13 cellular contexts compared by ENCODE assay signal in the genomic region with DNA sequence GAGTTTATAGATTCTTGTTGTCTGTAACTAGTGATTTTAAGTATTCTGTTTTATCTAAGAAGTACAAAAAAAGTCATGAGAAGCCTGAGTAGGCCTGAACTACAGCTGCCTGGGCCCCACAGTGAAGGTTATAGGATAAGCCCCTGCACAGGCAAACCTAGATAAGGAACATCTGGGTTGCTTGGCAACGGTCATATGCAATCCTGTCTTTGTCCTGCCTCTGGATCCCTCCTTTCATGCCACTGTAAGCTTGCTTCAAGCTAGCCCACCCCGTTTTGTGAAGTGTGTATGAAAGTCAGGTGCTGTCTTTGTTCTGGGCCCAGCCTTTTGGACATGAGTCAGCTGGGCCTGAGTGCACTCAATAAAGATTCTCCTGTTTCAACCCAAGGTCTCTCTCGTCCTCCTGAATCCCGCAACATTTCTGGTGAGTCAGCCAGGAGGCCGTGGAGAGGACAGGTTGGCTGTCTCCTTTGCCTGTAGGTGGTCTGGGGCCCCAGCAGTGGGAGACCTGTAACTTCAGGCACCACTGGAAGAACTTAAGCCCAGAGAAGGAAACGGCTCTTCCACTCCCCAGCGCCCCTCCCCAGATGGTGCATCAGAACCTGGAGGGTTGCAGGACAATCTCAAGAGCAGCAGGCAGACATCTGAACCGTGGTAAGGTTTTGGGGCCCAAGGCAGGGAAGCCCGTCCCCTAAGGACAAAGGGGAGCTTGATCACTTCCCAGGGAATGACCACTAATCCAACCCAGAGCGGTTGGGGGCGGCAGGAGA. TPM values are rescaled to one million over a fixed set of nuclear protein-coding genes. Genes with fewer than 3 reads are reported as not detected.
DNase-seq lines count a peak whose midpoint lies in the region; ATAC-seq and TF ChIP-seq lines count a peak whose summit lies in the region.
"Had no signal": no experiment of that assay in that cellular context is flagged by ENCODE, and none has a peak within 500 bp of the region (broad histone marks: within the 10 kb centered on the region; RNA-seq: fewer than 3 reads in every experiment).

No MANE protein-coding gene starts in this region.

- 57 to 66% methylated on average over 11 of the region's 11 CpGs for WGBS in ectodermal cell, 2 experiments

- H2AFZ ChIP-seq in osteoblast (ENCODE audit: low read length): peak overlapping the region; percentile 98

- POLR2A ChIA-PET in HEK293 (lab: Yijun Ruan, JAX): no interaction called here

- no peak overlapping the region for H3K4me3 ChIP-seq in HEK293 (ENCODE audit: low read depth, low read length)
- H3K4me3 ChIP-seq in ectodermal cell (ENCODE audit: insufficient read depth, low read depth, low read length): peak overlapping the region; percentile 5
- peak overlapping the region; percentile 76 for H3K4me3 ChIP-seq in osteoblast (ENCODE audit: insufficient read depth, low read length)

- no peaks in the 10 kb centered on the region for H3K36me3 ChIP-seq in HEK293 (ENCODE audit: control insufficient read depth in 2 of 2, insufficient read depth in 1 of 2, low read length in 2 of 2)
- no peaks in the 10 kb centered on the region for H3K36me3 ChIP-seq in ectodermal cell (ENCODE audit: control insufficient read depth, insufficient read depth, low read length)
- H3K36me3 ChIP-seq in osteoblast (ENCODE audit: insufficient read depth, low read length): no peaks in the 10 kb centered on the region

- ATAC-seq in GM18870 (IDR thresholded peaks at IDR 0.05; ENCODE audit: unreplicated experiment) (no peak), GM19351 (IDR thresholded peaks at IDR 0.05; ENCODE audit: unreplicated experiment) (no peak), esophagus mucosa (no peak)
- ATAC-seq: PC-3 had no signal

- CTCF ChIA-PET in HEK293 (lab: Yijun Ruan, JAX): interaction anchor here (0.7 to 1.2 kb wide), 2 partner anchors 8 to 30 kb away, joined by 3 to 4 read pairs; partner anchors contain the start of gene SLC9C1

- H3K27me3 ChIP-seq in ectodermal cell (ENCODE audit: control insufficient read depth, insufficient read depth, low read length, poor library complexity, severe bottlenecking) (no peaks in the 10 kb centered on the region), osteoblast (ENCODE audit: insufficient read depth, low read length) (peaks cover 5% of the 10 kb centered on the region)

- no peaks in the 10 kb centered on the region for H3K79me2 ChIP-seq in osteoblast (ENCODE audit: insufficient read depth, low read length)

- TF ChIP-seq CTCF in HEK293 (tag by site-specific recombination; IDR thresholded peaks at IDR 0.05): no peak
- TF ChIP-seq CTCF in osteoblast (IDR thresholded peaks at IDR 0.05; ENCODE audit: extremely low read depth, low read depth, low read length): no peak

- no peaks in the 10 kb centered on the region for H3K9me3 ChIP-seq in HEK293 (ENCODE audit: control insufficient read depth, insufficient read depth, low read depth, low read length)
- H3K9me3 ChIP-seq in ectodermal cell (ENCODE audit: control insufficient read depth, low read length): no peaks in the 10 kb centered on the region
- no peaks in the 10 kb centered on the region for H3K9me3 ChIP-seq in osteoblast (ENCODE audit: low read depth, low read length)

- no peaks in the 10 kb centered on the region for H4K20me1 ChIP-seq in osteoblast (ENCODE audit: insufficient read depth, low read length)

- no peak overlapping the region for H3K27ac ChIP-seq in HEK293 (ENCODE audit: extremely low read depth, low read depth, low read length)
- H3K27ac ChIP-seq in ectodermal cell (ENCODE audit: insufficient read depth, low read depth, low read length, poor library complexity, severe bottlenecking): peak overlapping the region; percentile 97
- H3K27ac ChIP-seq in osteoblast (ENCODE audit: low read depth, low read length): no peak overlapping the region

- peak overlapping the region; percentile 94 for H3K4me2 ChIP-seq in osteoblast (ENCODE audit: insufficient read depth, low read length)

- H3K4me1 ChIP-seq in HEK293 (ENCODE audit: control insufficient read depth, insufficient read depth, low read length) (no peaks in the 10 kb centered on the region), ectodermal cell (ENCODE audit: control insufficient read depth, insufficient read depth, low read length) (peaks cover 27% of the 10 kb centered on the region), osteoblast (ENCODE audit: insufficient read depth, low read length) (peaks cover 15% of the 10 kb centered on the region)

- DNase-seq in NCI-H82 treated with DMSO at 0.1 percent for 48 hours (lab: John Stamatoyannopoulos, UW; ENCODE audit: unreplicated experiment) (peak; percentile 90), osteoblast (ENCODE audit: insufficient read length, low spot score, missing footprints) (no peak)
- DNase-seq: activated gamma-delta T cell treated with Interleukin-2 at 50 U/mL for 16 hours; GOT3; NCI-H1092; PC-3; stimulated activated naive CD4-positive, alpha-beta T cell had no signal

TF ChIP-seq in HEK293, 187 proteins besides CTCF, POLR2A, EP300 and RAD21:
- TF ChIP-seq SETDB1 (IDR thresholded peaks at IDR 0.05; ENCODE audit: insufficient read length, low read length) (peak; percentile 86), ZNF626 (tag by site-specific recombination; IDR thresholded peaks at IDR 0.05) (no peak), ZNF341 (tag by site-specific recombination; IDR thresholded peaks at IDR 0.05; ENCODE audit: low read depth) (peak; percentile 36), OVOL3 (tag by site-specific recombination; IDR thresholded peaks at IDR 0.05) (no peak), ZNF768 (tag by site-specific recombination; IDR thresholded peaks at IDR 0.05) (no peak), TRIM28 (IDR thresholded peaks at IDR 0.05; ENCODE audit: borderline replicate concordance, low read length) (peak; percentile 62; the same call in 1 of the 2 replicates), RBAK (tag by site-specific recombination; IDR thresholded peaks at IDR 0.05) (no peak), ZNF2 (tag by site-specific recombination; IDR thresholded peaks at IDR 0.05) (no peak)
- TF ChIP-seq, protein P1, sequence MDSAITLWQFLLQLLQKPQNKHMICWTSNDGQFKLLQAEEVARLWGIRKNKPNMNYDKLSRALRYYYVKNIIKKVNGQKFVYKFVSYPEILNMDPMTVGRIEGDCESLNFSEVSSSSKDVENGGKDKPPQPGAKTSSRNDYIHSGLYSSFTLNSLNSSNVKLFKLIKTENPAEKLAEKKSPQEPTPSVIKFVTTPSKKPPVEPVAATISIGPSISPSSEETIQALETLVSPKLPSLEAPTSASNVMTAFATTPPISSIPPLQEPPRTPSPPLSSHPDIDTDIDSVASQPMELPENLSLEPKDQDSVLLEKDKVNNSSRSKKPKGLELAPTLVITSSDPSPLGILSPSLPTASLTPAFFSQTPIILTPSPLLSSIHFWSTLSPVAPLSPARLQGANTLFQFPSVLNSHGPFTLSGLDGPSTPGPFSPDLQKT (IDR thresholded peaks at IDR 0.05; ENCODE audit: borderline replicate concordance, low read depth, low read length): no peak

RNA-seq across cellular contexts. Expression of gene SLC9C1, which starts 8.2 kb away (rescaled TPM):
- not detected for polyA plus RNA-seq in ectodermal cell (2013, experiment 1 of 4)
- polyA plus RNA-seq in ectodermal cell (2013, experiment 2 of 4): 0.39 TPM
- polyA plus RNA-seq in ectodermal cell (2013, experiment 3 of 4): not detected
- polyA plus RNA-seq in ectodermal cell (2013, experiment 4 of 4): 0.36 TPM
- total RNA-seq in osteoblast (not detected in 2 replicates), esophagus mucosa (not detected)
- total RNA-seq: natural killer cell treated with Interleukin-12 subunit alpha and Interleukin-12 subunit beta and Interleukin-15 and Interleukin-18, amount 100 ng/mL, for 72 hours; PC-3 had no signal

RNA-seq across cellular contexts. Expression of gene CD200, which starts 30.7 kb away (rescaled TPM):
- polyA plus RNA-seq in ectodermal cell (2013, experiment 1 of 4): 52.9 TPM
- polyA plus RNA-seq in ectodermal cell (2013, experiment 2 of 4): 45.1 TPM
- polyA plus RNA-seq in ectodermal cell (2013, experiment 3 of 4): 46.0 TPM
- polyA plus RNA-seq in ectodermal cell (2013, experiment 4 of 4): 53.3 TPM
- 1.5 and 3.3 TPM in 2 replicates for total RNA-seq in osteoblast
- total RNA-seq in esophagus mucosa: 1.1 TPM
- total RNA-seq: PC-3 had no signal
